16 cellular contexts compared by ENCODE assay signal in the genomic region with DNA sequence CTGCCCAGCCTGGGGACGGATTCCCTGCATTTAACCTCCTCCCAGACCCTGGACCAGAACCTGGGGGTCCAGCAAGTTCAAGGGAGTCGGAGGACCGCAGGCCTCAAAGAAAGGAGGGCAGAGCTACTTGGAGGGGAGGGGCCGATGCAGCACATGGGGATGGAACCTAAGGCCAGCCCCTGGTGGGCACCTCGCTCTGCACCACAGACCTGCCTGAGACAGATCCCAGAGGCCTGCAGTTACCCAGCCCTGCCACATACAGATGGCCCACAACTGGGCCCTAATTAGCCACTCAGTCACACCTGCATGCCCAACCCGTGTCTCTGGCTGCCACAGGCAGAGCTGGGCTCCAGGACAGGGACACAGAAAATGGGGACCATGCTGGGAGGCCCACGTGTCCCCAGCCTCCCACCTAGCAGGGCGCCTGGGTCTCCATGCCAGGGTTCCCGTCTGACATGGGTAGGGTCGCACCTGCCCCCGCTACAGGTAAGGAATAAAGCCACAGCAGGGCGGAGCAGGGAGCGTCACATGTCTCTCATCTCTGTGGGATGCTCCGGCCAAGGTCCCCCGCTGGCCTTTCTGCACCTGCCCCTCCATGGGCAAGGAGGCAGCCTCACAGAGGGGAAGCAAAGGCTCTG.
"Had no signal": no experiment of that assay in that cellular context is flagged by ENCODE, and none has a peak within 500 bp of the region (broad histone marks: within the 10 kb centered on the region; RNA-seq: fewer than 3 reads in every experiment).

No MANE protein-coding gene starts in this region.

- H3K9me3 ChIP-seq: adrenal gland, pancreas, transverse colon, vagina had no signal

- FAIRE-seq: colon, islet of Langerhans, pancreas had no signal

- ATAC-seq: esophagus mucosa, left lobe of liver, pancreas had no signal

- H3K27ac ChIP-seq: neural progenitor cell, pancreas, transverse colon, vagina had no signal

- H3K36me3 ChIP-seq: neural progenitor cell, pancreas, transverse colon, vagina had no signal

- H3K4me1 ChIP-seq: adrenal gland, neural progenitor cell, transverse colon had no signal

- DNase-seq: activated CD4-positive, alpha-beta memory T cell treated with anti-CD3 and anti-CD28 coated beads for 36 hours; activated CD4-positive, CD25-positive, alpha-beta regulatory T cell treated with anti-CD3 and anti-CD28 coated beads, Interleukin-2, amount 50 U/mL, for 72 hours; activated effector memory CD4-positive, alpha-beta T cell treated with anti-CD3 and anti-CD28 coated beads, Interleukin-2, amount 50 U/mL, for 16 hours; activated T-cell treated with anti-CD3 and anti-CD28 coated beads, Interleukin-2, amount 50 U/mL, for 48 hours; adrenal gland; stimulated activated CD4-positive, alpha-beta T cell treated with anti-CD3 and anti-CD28 coated beads, Interleukin-4, amount 100 ng/mL, for 1 hour; stimulated activated naive CD4-positive, alpha-beta T cell treated with Interleukin-2 at 50 U/mL for 16 hours; T-helper 9 cell; transverse colon had no signal

- H3K4me3 ChIP-seq: adrenal gland, neural progenitor cell, pancreas, transverse colon, vagina had no signal

- H3K27me3 ChIP-seq: adrenal gland, neural progenitor cell, pancreas, transverse colon, vagina had no signal

- H3K9ac ChIP-seq: neural progenitor cell had no signal

- H3K4me2 ChIP-seq: neural progenitor cell had no signal
